16 cellular contexts compared by ENCODE assay signal in genomic region chr1:160863422-160864131, GRCh38. TPM values are rescaled to one million over a fixed set of nuclear protein-coding genes. Genes with fewer than 3 reads are reported as not detected.
A peak's percentile ranks its signal among the peaks of the same experiment; 100 is the strongest.
DNase-seq lines count a peak whose midpoint lies in the region; ATAC-seq and TF ChIP-seq lines count a peak whose summit lies in the region.
"Had no signal": no experiment of that assay in that cellular context is flagged by ENCODE, and none has a peak within 500 bp of the region (broad histone marks: within the 10 kb centered on the region; RNA-seq: fewer than 3 reads in every experiment).

No MANE protein-coding gene starts in this region.

- no peak for DNase-seq in activated CD4-positive, alpha-beta T cell treated with anti-CD3 and anti-CD28 coated beads, Interleukin-2, amount 10 ng/mL, durations not matched to agents 7 days and 5 days
- DNase-seq in activated CD4-positive, alpha-beta T cell treated with anti-CD3 and anti-CD28 coated beads for 1 hour, result no peak
- peak; percentile 74 for DNase-seq in NOMO-1 treated with dmso at 0.1 percent for 144 hours (lab: John Stamatoyannopoulos, UW; ENCODE audit: unreplicated experiment)
- no peak for DNase-seq in left cardiac atrium
- peak; percentile 14 to 17 for DNase-seq in gastrocnemius medialis
- no peak for DNase-seq in OCI-M1 (lab: John Stamatoyannopoulos, UW)
- no peak for DNase-seq in GM20000 (ENCODE audit: low spot score)
- DNase-seq in NCI-H1694 treated with DMSO at 0.1 percent for 48 hours (lab: John Stamatoyannopoulos, UW), result no peak
- DNase-seq: central memory CD4-positive, alpha-beta T cell; COR-L47; MM.1S; psoas muscle; SK-N-SH; WERI-Rb-1 had no signal

- no peak for TF ChIP-seq POLR2A in gastrocnemius medialis (IDR thresholded peaks at IDR 0.05)

- CTCF ChIA-PET in activated CD4-positive, alpha-beta T cell treated with anti-CD3 and anti-CD28 coated beads, Interleukin-2, amount 10 ng/mL, durations not matched to agents 7 days and 5 days (lab: Charles Lee), result interaction anchor here (0.9 to 2.5 kb wide), 6 partner anchors 10 to 40 kb away, joined by 3 to 10 read pairs (median 8); no protein-coding TSS in a partner anchor

- no peaks in the 10 kb centered on the region for H3K9me3 ChIP-seq in gastrocnemius medialis
- H3K9me3 ChIP-seq: psoas muscle, SK-N-SH had no signal

- H3K36me3 ChIP-seq in gastrocnemius medialis, result no peaks in the 10 kb centered on the region
- H3K36me3 ChIP-seq: WERI-Rb-1 had no signal

- no peak overlapping the region for H3K4me3 ChIP-seq in gastrocnemius medialis
- H3K4me3 ChIP-seq: psoas muscle had no signal

- intact Hi-C loops in left cardiac atrium (cut with DNase I), result no loop called here
- intact Hi-C loops in gastrocnemius medialis (cut with DNase I; ENCODE audit: low total_unique reads), result no loop called here

- no peaks in the 10 kb centered on the region for H3K4me1 ChIP-seq in gastrocnemius medialis
- H3K4me1 ChIP-seq: psoas muscle had no signal

- no peak overlapping the region for H3K27ac ChIP-seq in gastrocnemius medialis
- H3K27ac ChIP-seq: psoas muscle, WERI-Rb-1 had no signal

- H3K27ac Mint-ChIP-seq in activated CD4-positive, alpha-beta T cell treated with anti-CD3 and anti-CD28 coated beads, Interleukin-2, amount 10 ng/mL, durations not matched to agents 7 days and 5 days, result peak overlapping the region; percentile 14

- no peaks in the 10 kb centered on the region for H3K9me3 Mint-ChIP-seq in activated CD4-positive, alpha-beta T cell treated with anti-CD3 and anti-CD28 coated beads, Interleukin-2, amount 10 ng/mL, durations not matched to agents 7 days and 5 days

- peak; percentile 17 to 59 for ATAC-seq in left cardiac atrium
- peak in 1 of 2 donors; percentile 16 for ATAC-seq in gastrocnemius medialis
- ATAC-seq: psoas muscle had no signal

- POLR2A ChIA-PET in activated CD4-positive, alpha-beta T cell treated with anti-CD3 and anti-CD28 coated beads, Interleukin-2, amount 10 ng/mL, durations not matched to agents 7 days and 5 days (lab: Charles Lee), result no interaction called here

- no peaks in the 10 kb centered on the region for H3K27me3 Mint-ChIP-seq in activated CD4-positive, alpha-beta T cell treated with anti-CD3 and anti-CD28 coated beads, Interleukin-2, amount 10 ng/mL, durations not matched to agents 7 days and 5 days

- H3K27me3 ChIP-seq in gastrocnemius medialis, result no peaks in the 10 kb centered on the region

- in situ Hi-C loops in gastrocnemius medialis (cut with MboI; ENCODE audit: low sequenced_read_pairs in 4 of 4), result no loop called here

- no peak overlapping the region for H3K4me3 Mint-ChIP-seq in activated CD4-positive, alpha-beta T cell treated with anti-CD3 and anti-CD28 coated beads, Interleukin-2, amount 10 ng/mL, durations not matched to agents 7 days and 5 days

- TF ChIP-seq CTCF in gastrocnemius medialis (IDR thresholded peaks at IDR 0.05 in 4 of 5, conservative IDR thresholded peaks at IDR 0.05 in 1 of 5) (no peak), GM20000 (IDR thresholded peaks at IDR 0.05; ENCODE audit: extremely low read depth, missing control alignments) (no peak)

- peaks cover 26% of the 10 kb centered on the region for H3K4me1 Mint-ChIP-seq in activated CD4-positive, alpha-beta T cell treated with anti-CD3 and anti-CD28 coated beads, Interleukin-2, amount 10 ng/mL, durations not matched to agents 7 days and 5 days

- H3K36me3 Mint-ChIP-seq in activated CD4-positive, alpha-beta T cell treated with anti-CD3 and anti-CD28 coated beads, Interleukin-2, amount 10 ng/mL, durations not matched to agents 7 days and 5 days (ENCODE audit: low read depth), result no peaks in the 10 kb centered on the region

RNA-seq across cellular contexts. Expression of gene CD244, which starts 0.9 kb away (rescaled TPM):
- total RNA-seq in activated CD4-positive, alpha-beta T cell treated with anti-CD3 and anti-CD28 coated beads, Interleukin-2, amount 10 ng/mL, durations not matched to agents 7 days and 5 days, result 1 to 10 TPM; 1.8 to 2.1 TPM
- total RNA-seq in left cardiac atrium, result under 1 TPM; 0.50 to 0.80 TPM
- not detected for total RNA-seq in gastrocnemius medialis
- total RNA-seq: endothelial cell of umbilical vein, G401 had no signal

RNA-seq across cellular contexts. Expression of gene ITLN1, which starts 21.4 kb away (rescaled TPM):
- total RNA-seq in activated CD4-positive, alpha-beta T cell treated with anti-CD3 and anti-CD28 coated beads, Interleukin-2, amount 10 ng/mL, durations not matched to agents 7 days and 5 days, result not detected
- total RNA-seq in left cardiac atrium, result 100 to 1,000 TPM; 143 to 389 TPM
- total RNA-seq in gastrocnemius medialis, result under 1 TPM in 1 of 4 donors, not detected in 3; 0.61 TPM
- total RNA-seq: endothelial cell of umbilical vein, G401 had no signal

Comparison
In these comparisons a context has a peak if more than half of its experiments do, and no peak if none do; other contexts are left out.
1. DNase-seq: peak in NOMO-1 treated with dmso at 0.1 percent for 144 hours (single experiment) and gastrocnemius medialis (2 of 2); none in activated CD4-positive, alpha-beta T cell treated with anti-CD3 and anti-CD28 coated beads, Interleukin-2, amount 10 ng/mL, durations not matched to agents 7 days and 5 days (single experiment), activated CD4-positive, alpha-beta T cell treated with anti-CD3 and anti-CD28 coated beads for 1 hour (single experiment), left cardiac atrium (single experiment), OCI-M1 (single experiment), GM20000 (single experiment) and NCI-H1694 treated with DMSO at 0.1 percent for 48 hours (single experiment).
2. RNA of gene ITLN1, which starts 21.4 kb away (total RNA-seq): 143 to 389 TPM in left cardiac atrium; not detected in activated CD4-positive, alpha-beta T cell treated with anti-CD3 and anti-CD28 coated beads, Interleukin-2, amount 10 ng/mL, durations not matched to agents 7 days and 5 days and 0.61 TPM in gastrocnemius medialis; every median in the first group is over 10 times any median in the second.